Comparison of ENCODE assay signal across 12 cellular contexts in genomic region chr4:84032372-84032771, GRCh38.
DNase-seq lines count a peak whose midpoint lies in the region; ATAC-seq, FAIRE-seq and TF ChIP-seq lines count a peak whose summit lies in the region.
"Had no signal": no experiment of that assay in that cellular context is flagged by ENCODE, and none has a peak within 500 bp of the region (broad histone marks: within the 10 kb centered on the region; RNA-seq: fewer than 3 reads in every experiment).

No MANE protein-coding gene starts in this region.

- H3K9me3 ChIP-seq in GM12878 (replicated peaks; ENCODE audit: control insufficient read depth, insufficient read depth, low read length) (no peaks in the 10 kb centered on the region), upper lobe of left lung (no peaks in the 10 kb centered on the region)

- H2AFZ ChIP-seq in GM12878 (ENCODE audit: control insufficient read depth, low read depth, low read length), result no peak overlapping the region

- DNase-seq in GM12878 (ENCODE audit: low read depth, low spot score) (peak; percentile 12), upper lobe of left lung (no peak), DMS79 (lab: John Stamatoyannopoulos, UW) (no peak), NCI-H748 (lab: John Stamatoyannopoulos, UW; ENCODE audit: unreplicated experiment) (no peak), NCI-H1105 (lab: John Stamatoyannopoulos, UW) (no peak)
- DNase-seq: activated B cell treated with CpG ODN at 0.5 μM for 24 hours, activated gamma-delta T cell, cerebellar nuclear complex, SHP77 treated with DMSO at 0.1 percent for 48 hours had no signal

- WGBS in GM12878 (ENCODE audit: insufficient coverage, insufficient replicate concordance, low lambda C conversion rate, missing lambda C conversion rate), result 0% methylated on average over 2 of the region's 2 CpGs
- 81 to 85% methylated on average over 2 of the region's 2 CpGs for WGBS in upper lobe of left lung, 2 donors

- H3K27me3 ChIP-seq in GM12878 (replicated peaks in 1 of 2; ENCODE audit: control insufficient read depth in 2 of 2, insufficient read depth in 2 of 2, low read length in 1 of 2), result no peaks in the 10 kb centered on the region
- no peaks in the 10 kb centered on the region for H3K27me3 ChIP-seq in upper lobe of left lung

- in situ Hi-C loops in GM12878 (cut with MboI), result no loop called here

- FAIRE-seq in GM12878 (lab: Jason Lieb, UNC), result peak; percentile 69

- TF ChIP-seq POLR2A in GM12878 (IDR thresholded peaks at IDR 0.05; ENCODE audit: low read depth, low read length), result no peak
- TF ChIP-seq POLR2A in upper lobe of left lung (IDR thresholded peaks at IDR 0.05), result no peak

- no peak overlapping the region for H3K9ac ChIP-seq in GM12878 (ENCODE audit: control insufficient read depth, insufficient read depth, low read length)

- CTCF ChIA-PET in GM12878 (lab: Yijun Ruan, JAX), result interaction anchor here (1.3 kb wide), 1 partner anchor 12 kb away, joined by 3 read pairs; no protein-coding TSS in a partner anchor

- RAD21 ChIA-PET in GM12878 (lab: Charles Lee; ENCODE audit: unreplicated experiment), result no interaction called here

- TF ChIP-seq CTCF in GM12878 (IDR thresholded peaks at IDR 0.05 in 2 of 3, conservative IDR thresholded peaks at IDR 0.05 in 1 of 3; ENCODE audit: control insufficient read depth in 2 of 3, extremely low read depth in 1 of 3, insufficient read depth in 1 of 3, low read depth in 3 of 3, low read length in 3 of 3), result no peak
- no peak for TF ChIP-seq CTCF in upper lobe of left lung (IDR thresholded peaks at IDR 0.05)

- no peak overlapping the region for H3K27ac ChIP-seq in GM12878 (ENCODE audit: control insufficient read depth, insufficient read depth)
- no peak overlapping the region for H3K27ac ChIP-seq in upper lobe of left lung

- no TSS peak for BruUV-seq in GM12878 (replicated peaks; lab: Mats Ljungman, UMichigan)

- TF ChIP-seq RAD21 in GM12878 (IDR thresholded peaks at IDR 0.05; ENCODE audit: insufficient read depth, low read depth, low read length), result no peak

- TF ChIP-seq EP300 in GM12878 (IDR thresholded peaks at IDR 0.05; ENCODE audit: borderline replicate concordance in 1 of 2, control insufficient read depth in 1 of 2, low read depth in 2 of 2, low read length in 2 of 2) (peak in 1 of 2 experiments; percentile 66; a peak in 2 of 4 replicates), upper lobe of left lung (IDR thresholded peaks at IDR 0.05) (no peak)

- ATAC-seq in GM18909 (IDR thresholded peaks at IDR 0.05; ENCODE audit: poor library complexity, unreplicated experiment) (peak; percentile 86), HG02571 (IDR thresholded peaks at IDR 0.05; ENCODE audit: unreplicated experiment) (peak; percentile 81), HG03342 (IDR thresholded peaks at IDR 0.05; ENCODE audit: unreplicated experiment) (peak; percentile 75), GM12878 (peak; percentile 89), upper lobe of left lung (ENCODE audit: low FRiP score in 2 of 2) (no peak)

- intact Hi-C loops in GM12878 (cut with micrococcal nuclease; ENCODE audit: unreplicated experiment), result loop anchor here (2.0 kb wide), 1 partner anchor 226 kb away; no protein-coding TSS in a partner anchor

- no peaks in the 10 kb centered on the region for H3K36me3 ChIP-seq in GM12878 (ENCODE audit: control insufficient read depth in 2 of 2, insufficient read depth in 2 of 2, low read length in 1 of 2)
- H3K36me3 ChIP-seq in upper lobe of left lung, result no peaks in the 10 kb centered on the region

- POLR2A ChIA-PET in GM12878 (lab: Charles Lee), result no interaction called here

- SMC1A ChIA-PET in GM12878 (lab: Charles Lee; ENCODE audit: uncharacterized antibody, unreplicated experiment), result interaction anchor here (1.3 kb wide), 1 partner anchor 73 kb away, joined by 3 read pairs; no protein-coding TSS in a partner anchor

- H3K4me2 ChIP-seq in GM12878 (ENCODE audit: control insufficient read depth, insufficient read depth), result peak overlapping the region; percentile 46

- peaks cover 9% of the 10 kb centered on the region; the same call in 1 of the 2 replicates for H3K4me1 ChIP-seq in GM12878 (ENCODE audit: control insufficient read depth, insufficient read depth, low read length)
- H3K4me1 ChIP-seq in upper lobe of left lung, result no peaks in the 10 kb centered on the region

- H3K79me2 ChIP-seq in GM12878 (ENCODE audit: control insufficient read depth, insufficient read depth, low read length), result no peaks in the 10 kb centered on the region

- no peak overlapping the region for H3K4me3 ChIP-seq in GM12878
- no peak overlapping the region for H3K4me3 ChIP-seq in upper lobe of left lung

- no peaks in the 10 kb centered on the region for H4K20me1 ChIP-seq in GM12878 (ENCODE audit: control insufficient read depth, insufficient read depth)

TF ChIP-seq in GM12878, 131 proteins besides CTCF, POLR2A, EP300 and RAD21 (continues in another document):
- TF ChIP-seq ETV6 (conservative IDR thresholded peaks at IDR 0.05 in 1 of 2, IDR thresholded peaks at IDR 0.05 in 1 of 2; ENCODE audit: borderline replicate concordance in 1 of 2, low read depth in 1 of 2) (0 out of 4 replicates have a peak, but pooled peaks of 1 of the 2 experiments have one; percentile 19), USF2 (IDR thresholded peaks at IDR 0.05; ENCODE audit: borderline replicate concordance, low read depth, low read length) (no peak), ZNF384 (IDR thresholded peaks at IDR 0.05; ENCODE audit: borderline replicate concordance, low read depth, low read length) (no peak), RB1 (IDR thresholded peaks at IDR 0.05; ENCODE audit: borderline replicate concordance) (no peak), RAD51 (IDR thresholded peaks at IDR 0.05) (no peak), SMAD1 (IDR thresholded peaks at IDR 0.05; ENCODE audit: low read depth, partially characterized antibody) (no peak), ZNF274 (IDR thresholded peaks at IDR 0.05; ENCODE audit: insufficient read depth, insufficient read length) (no peak), NFIC (IDR thresholded peaks at IDR 0.05; ENCODE audit: low read depth, low read length) (peak; percentile 87), CREB1 (IDR thresholded peaks at IDR 0.05; ENCODE audit: low read depth) (no peak), BACH1 (IDR thresholded peaks at IDR 0.05; ENCODE audit: borderline replicate concordance) (0 out of 2 replicates have a peak, but pooled peaks have one; percentile 49), POU2F2 (IDR thresholded peaks at IDR 0.05; ENCODE audit: borderline replicate concordance, low read depth, low read length) (0 out of 3 replicates have a peak, but pooled peaks have one; percentile 16), ZNF622 (IDR thresholded peaks at IDR 0.05) (no peak), SREBF2 (IDR thresholded peaks at IDR 0.05; ENCODE audit: low read length) (no peak), GABPA (IDR thresholded peaks at IDR 0.05; ENCODE audit: low read depth) (0 out of 2 replicates have a peak, but pooled peaks have one; percentile 39), ATF2 (IDR thresholded peaks at IDR 0.05; ENCODE audit: low read length) (peak; percentile 75), JUNB (IDR thresholded peaks at IDR 0.05) (peak; percentile 91), BRCA1 (IDR thresholded peaks at IDR 0.05; ENCODE audit: low read depth, low read length) (no peak), FOXM1 (IDR thresholded peaks at IDR 0.05; ENCODE audit: low read depth, low read length) (peak; percentile 78), RUNX3 (IDR thresholded peaks at IDR 0.05; ENCODE audit: low read length) (peak; percentile 87), TCF12 (IDR thresholded peaks at IDR 0.05; ENCODE audit: low read depth, low read length) (peak; percentile 64; the same call in 1 of the 2 replicates), CHD1 (IDR thresholded peaks at IDR 0.05; ENCODE audit: low read depth, low read length) (no peak), KLF5 (IDR thresholded peaks at IDR 0.05; ENCODE audit: partially characterized antibody) (no peak), NR2C1 (IDR thresholded peaks at IDR 0.05) (no peak), CREM (IDR thresholded peaks at IDR 0.05; ENCODE audit: low read depth) (peak; percentile 46), TCF7 (IDR thresholded peaks at IDR 0.05; ENCODE audit: borderline replicate concordance) (no peak), HDAC2 (IDR thresholded peaks at IDR 0.05) (no peak), SMC3 (IDR thresholded peaks at IDR 0.05; ENCODE audit: borderline replicate concordance, low read length) (no peak), BCL11A (IDR thresholded peaks at IDR 0.05; ENCODE audit: low read depth, low read length) (peak; percentile 78; the same call in 1 of the 2 replicates), NR2C2 (IDR thresholded peaks at IDR 0.05; ENCODE audit: borderline replicate concordance, control insufficient read depth, insufficient read length, low read depth) (no peak), PAX5 (IDR thresholded peaks at IDR 0.05; ENCODE audit: borderline replicate concordance, low read depth, low read length) (peak; percentile 45; the same call in 1 of the 2 replicates), ZBED1 (IDR thresholded peaks at IDR 0.05; ENCODE audit: borderline replicate concordance) (peak; percentile 98), MTA2 (IDR thresholded peaks at IDR 0.05; ENCODE audit: low read depth) (peak; percentile 53; the same call in 1 of the 2 replicates), IKZF1 (conservative IDR thresholded peaks at IDR 0.05) (no peak)

Comparison
In these comparisons a context has a peak if more than half of its experiments do, and no peak if none do; other contexts are left out.
1. ATAC-seq: peak in GM18909 (single experiment), HG02571 (single experiment), HG03342 (single experiment) and GM12878 (single experiment); none in upper lobe of left lung (0 of 2).